1 cellular context compared by ENCODE assay signal in the genomic region with DNA sequence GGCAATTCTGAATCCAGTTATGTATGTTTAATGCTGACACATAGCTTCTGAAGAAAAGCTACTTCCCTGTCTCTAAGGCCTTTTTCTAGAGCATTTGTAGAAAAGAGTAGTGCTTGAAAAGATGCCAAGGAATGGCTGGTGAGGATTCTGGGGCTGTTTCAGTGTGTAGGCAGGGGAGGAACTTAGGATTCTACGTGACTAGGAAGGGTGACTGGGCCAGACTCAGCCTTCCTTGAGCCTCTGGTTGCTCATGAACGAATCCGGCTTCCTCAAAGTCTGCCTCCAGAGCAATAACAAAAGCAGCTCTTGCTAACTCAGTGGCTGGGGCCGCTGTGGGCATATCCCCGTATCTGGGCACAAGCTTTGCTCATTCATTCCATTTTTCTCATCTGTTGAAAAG.
TF ChIP-seq lines count a peak whose summit lies in the region.

No MANE protein-coding gene starts in this region.

TF ChIP-seq in H1, 55 proteins besides CTCF, POLR2A, EP300 and RAD21:
- TF ChIP-seq KDM5A (IDR thresholded peaks at IDR 0.05; ENCODE audit: low read length) (no peak), SIX5 (IDR thresholded peaks at IDR 0.05; ENCODE audit: low read depth, low read length) (no peak), EZH2 (IDR thresholded peaks at IDR 0.05; ENCODE audit: low read depth, low read length, severe bottlenecking) (no peak)
